Comparison of ENCODE assay signal across 21 cellular contexts in genomic region chr10:80540136-80540535, GRCh38. TPM values are rescaled to one million over a fixed set of nuclear protein-coding genes. Genes with fewer than 3 reads are reported as not detected.
DNase-seq lines count a peak whose midpoint lies in the region; ATAC-seq and TF ChIP-seq lines count a peak whose summit lies in the region.
"Had no signal": no experiment of that assay in that cellular context is flagged by ENCODE, and none has a peak within 500 bp of the region (broad histone marks: within the 10 kb centered on the region; RNA-seq: fewer than 3 reads in every experiment).

No MANE protein-coding gene starts in this region.

- no peak overlapping the region for H3K4ac ChIP-seq in mesendoderm (ENCODE audit: low read depth, low read length)

- no peak for TF ChIP-seq POLR2A in spleen (IDR thresholded peaks at IDR 0.05)

- H2BK120ac ChIP-seq in mesendoderm (ENCODE audit: low read depth, low read length) = no peak overlapping the region

- TF ChIP-seq CTCF in right atrium auricular region (IDR thresholded peaks at IDR 0.05) = no peak
- no peak for TF ChIP-seq CTCF in endothelial cell (IDR thresholded peaks at IDR 0.05; ENCODE audit: unreplicated experiment)
- TF ChIP-seq CTCF in spleen (IDR thresholded peaks at IDR 0.05 in 8 of 11, conservative IDR thresholded peaks at IDR 0.05 in 3 of 11) = no peak

- H3K27me3 ChIP-seq in right atrium auricular region (no peaks in the 10 kb centered on the region), mesendoderm (ENCODE audit: insufficient read depth, low read length, poor library complexity) (no peaks in the 10 kb centered on the region), spleen (replicated peaks in 1 of 7) (no peaks in the 10 kb centered on the region)
- H3K27me3 ChIP-seq: body of pancreas, testis had no signal

- no peak overlapping the region for H4K5ac ChIP-seq in mesendoderm (ENCODE audit: low read length)

- no peak for ATAC-seq in left ventricle myocardium superior
- no peak for ATAC-seq in naive B cell (ENCODE audit: low read depth in 2 of 2)
- ATAC-seq: body of pancreas, HCT116 had no signal

- no peak overlapping the region for H3K18ac ChIP-seq in mesendoderm (ENCODE audit: low read length)

- H3K36me3 Mint-ChIP-seq in endothelial cell (ENCODE audit: low read depth, unreplicated experiment) (peaks cover 14% of the 10 kb centered on the region), naive B cell (no peaks in the 10 kb centered on the region)

- peaks cover 51% of the 10 kb centered on the region for H3K4me1 Mint-ChIP-seq in endothelial cell (ENCODE audit: unreplicated experiment)
- H3K4me1 Mint-ChIP-seq in naive B cell = peaks cover 45 to 64% (median 61%) of the 10 kb centered on the region in 3 donors

- H3K27me3 Mint-ChIP-seq in endothelial cell (ENCODE audit: unreplicated experiment) (peaks cover 27% of the 10 kb centered on the region), naive B cell (no peaks in the 10 kb centered on the region)

- H3K23ac ChIP-seq in mesendoderm (ENCODE audit: low read length) = no peak overlapping the region

- no peaks in the 10 kb centered on the region for H3K79me2 ChIP-seq in mesendoderm (ENCODE audit: control insufficient read depth, insufficient read depth, low read length)

- H3K9me3 ChIP-seq in right atrium auricular region (no peaks in the 10 kb centered on the region), spleen (no peaks in the 10 kb centered on the region)
- H3K9me3 ChIP-seq: body of pancreas, testis had no signal

- intact Hi-C loops in left ventricle myocardium superior (cut with micrococcal nuclease) = no loop called here
- intact Hi-C loops in spleen (cut with DNase I; ENCODE audit: low total_unique reads) = no loop called here

- no peak overlapping the region for H2BK5ac ChIP-seq in mesendoderm (ENCODE audit: low read length)

- no peak overlapping the region for H2BK15ac ChIP-seq in mesendoderm (replicated peaks; ENCODE audit: low read depth)

- H3K27ac ChIP-seq in right atrium auricular region = no peak overlapping the region
- no peak overlapping the region for H3K27ac ChIP-seq in mesendoderm (ENCODE audit: low read depth, low read length)
- peak overlapping the region in 3 of 8 donors; percentile 68 to 73 (median 69) for H3K27ac ChIP-seq in spleen
- H3K27ac ChIP-seq: body of pancreas, C4-2B, testis, VCaP had no signal

- H3K4me3 Mint-ChIP-seq in endothelial cell (ENCODE audit: unreplicated experiment) (peak overlapping the region; percentile 4), naive B cell (peak overlapping the region; percentile 42 to 89 (median 76))

- peak; percentile 53 for DNase-seq in right atrium auricular region (ENCODE audit: low spot score)
- DNase-seq in left ventricle myocardium superior = no peak
- DNase-seq in endothelial cell (ENCODE audit: low spot score) = no peak
- no peak for DNase-seq in naive B cell
- DNase-seq in DMS53 treated with DMSO at 0.1 percent for 48 hours (lab: John Stamatoyannopoulos, UW; ENCODE audit: unreplicated experiment) = no peak
- no peak for DNase-seq in mesendoderm
- no peak for DNase-seq in spleen
- DNase-seq: activated effector memory CD4-positive, alpha-beta T cell treated with anti-CD3 and anti-CD28 coated beads, Interleukin-2, amount 50 U/mL, for 16 hours; body of pancreas; effector CD4-positive, alpha-beta T cell; hypothalamus; NCI-H187 treated with DMSO at 0.1 percent for 48 hours; NCI-H526 treated with DMSO at 0.1 percent for 48 hours; nucleus accumbens; RPMI8226; stimulated activated naive CD4-positive, alpha-beta T cell; testis had no signal

- H3K36me3 ChIP-seq in right atrium auricular region (no peaks in the 10 kb centered on the region), mesendoderm (ENCODE audit: control insufficient read depth, insufficient read depth, low read length) (no peaks in the 10 kb centered on the region), spleen (no peaks in the 10 kb centered on the region)

- H3K9me3 Mint-ChIP-seq in endothelial cell (ENCODE audit: unreplicated experiment) (no peaks in the 10 kb centered on the region), naive B cell (peaks cover 0 to 2% (median 0%) of the 10 kb centered on the region in 7 donors)

- no peak overlapping the region for H3K9ac ChIP-seq in mesendoderm (ENCODE audit: low read length)

- H3K79me1 ChIP-seq in mesendoderm (ENCODE audit: low read length) = no peaks in the 10 kb centered on the region

- WGBS in mesendoderm (ENCODE audit: extremely low coverage, insufficient coverage, low lambda C conversion rate) = no CpG with 5 or more reads among the region's 11 CpGs
- 87 to 93% (median 89%) methylated on average over 10 to 11 of the region's 11 CpGs for WGBS in spleen, 5 donors

- H3K4me1 ChIP-seq in right atrium auricular region (peaks cover 0 to 12% of the 10 kb centered on the region in 2 donors), mesendoderm (ENCODE audit: control insufficient read depth, low read depth, low read length) (peaks cover 13% of the 10 kb centered on the region), spleen (peaks cover 0 to 52% (median 25%) of the 10 kb centered on the region in 6 donors)
- H3K4me1 ChIP-seq: testis had no signal

- no peak overlapping the region for H2AK5ac ChIP-seq in mesendoderm (ENCODE audit: low read length)

- no peak overlapping the region for H3K4me2 ChIP-seq in mesendoderm (ENCODE audit: low read length)

- H4K8ac ChIP-seq in mesendoderm (ENCODE audit: low read depth, low read length) = no peak overlapping the region

- H3K27ac Mint-ChIP-seq in endothelial cell (ENCODE audit: unreplicated experiment) (no peak overlapping the region), naive B cell (peak overlapping the region; percentile 84 to 95 (median 91))

- no peak overlapping the region for H3K56ac ChIP-seq in mesendoderm (ENCODE audit: low read length)

- H3K4me3 ChIP-seq in right atrium auricular region (no peak overlapping the region), mesendoderm (ENCODE audit: low read length) (no peak overlapping the region), spleen (no peak overlapping the region)
- H3K4me3 ChIP-seq: body of pancreas, testis had no signal

RNA-seq across cellular contexts. Expression of gene SH2D4B, which starts 2.4 kb away (rescaled TPM):
- under 1 TPM in 1 of 2 donors, not detected in 1; 0.12 TPM for total RNA-seq in right atrium auricular region
- not detected for total RNA-seq in left ventricle myocardium superior
- total RNA-seq in endothelial cell (ENCODE audit: unreplicated experiment) = 0.23 TPM
- under 1 TPM in 1 of 6 donors, not detected in 5; 0.19 TPM for polyA plus RNA-seq in naive B cell (ENCODE audit: low read depth in 6 of 6)
- polyA plus RNA-seq in mesendoderm (2013, experiment 1 of 2) = 0.06 TPM
- 0.04 TPM for polyA plus RNA-seq in mesendoderm (2013, experiment 2 of 2)
- total RNA-seq in spleen = under 1 TPM in 5 of 7 donors, not detected in 2; 0.11 to 0.46 (median 0.21) TPM
- under 1 TPM; 0.08 to 0.11 (median 0.10) TPM for polyA plus RNA-seq in spleen
- total RNA-seq: myocyte had no signal
